Comparison of ENCODE assay signal across 8 cellular contexts in the genomic region with DNA sequence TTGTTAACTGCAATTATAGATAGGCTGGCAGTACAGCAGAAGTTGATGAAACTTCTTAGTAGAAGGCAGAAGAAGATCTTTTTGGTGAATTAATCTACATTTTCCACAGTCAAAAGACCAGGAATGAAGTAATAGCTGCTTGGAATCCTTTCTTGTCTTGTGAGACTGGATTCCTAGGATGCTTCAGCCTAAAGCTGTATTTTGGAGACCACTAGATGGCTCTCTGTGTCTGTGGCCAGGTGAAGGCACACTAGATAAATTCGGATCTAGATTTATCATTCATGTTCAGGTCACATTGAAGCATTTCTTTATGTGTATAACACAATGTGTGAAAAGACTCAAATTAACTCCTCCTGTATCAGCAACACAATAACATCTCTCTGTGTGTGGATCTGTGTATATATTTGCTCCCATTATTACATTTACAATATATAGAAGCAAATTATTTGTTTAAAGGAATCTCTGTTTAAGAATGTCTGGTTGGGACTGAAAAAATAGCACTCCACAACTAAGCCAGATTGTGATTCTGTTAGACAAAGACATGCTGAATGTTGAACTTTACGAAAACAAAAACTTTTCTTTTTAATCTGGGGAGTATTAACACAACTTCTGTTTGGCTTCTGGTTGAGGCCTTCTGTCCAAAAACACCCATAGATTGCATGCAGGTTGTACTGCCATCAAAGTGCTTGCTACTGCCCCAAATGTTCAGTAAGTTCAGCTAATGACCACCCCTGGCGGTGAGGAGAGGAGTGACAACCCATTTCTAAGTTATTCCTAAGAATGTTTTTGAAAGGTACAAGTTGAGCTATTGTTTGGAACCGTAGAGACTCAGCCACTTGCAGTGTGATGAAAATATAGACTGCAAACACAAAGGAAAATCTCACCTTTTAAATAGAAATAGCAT. TPM values are rescaled to one million over a fixed set of nuclear protein-coding genes. Genes with fewer than 3 reads are reported as not detected.
DNase-seq lines count a peak whose midpoint lies in the region; ATAC-seq and TF ChIP-seq lines count a peak whose summit lies in the region.

No MANE protein-coding gene starts in this region.

- peak; percentile 82 for TF ChIP-seq CTCF in RWPE1 (conservative IDR thresholded peaks at IDR 0.05; ENCODE audit: low read depth)

- no peaks in the 10 kb centered on the region for H3K9me3 Mint-ChIP-seq in activated CD4-positive, alpha-beta T cell treated with anti-CD3 and anti-CD28 coated beads, Interleukin-2, amount 10 ng/mL, durations not matched to agents 24 days and 14 days
- no peaks in the 10 kb centered on the region for H3K9me3 Mint-ChIP-seq in activated naive CD4-positive, alpha-beta T cell treated with anti-CD3 and anti-CD28 coated beads, Interleukin-2, amount 10 ng/mL, durations not matched to agents 7 days and 5 days

- no peaks in the 10 kb centered on the region for H3K4me1 Mint-ChIP-seq in activated CD4-positive, alpha-beta T cell treated with anti-CD3 and anti-CD28 coated beads, Interleukin-2, amount 10 ng/mL, durations not matched to agents 24 days and 14 days
- H3K4me1 Mint-ChIP-seq in activated naive CD4-positive, alpha-beta T cell treated with anti-CD3 and anti-CD28 coated beads, Interleukin-2, amount 10 ng/mL, durations not matched to agents 7 days and 5 days = no peaks in the 10 kb centered on the region

- POLR2A ChIA-PET in RWPE1 (lab: Yijun Ruan, JAX; ENCODE audit: low non-redundant PET) = no interaction called here

- H3K27me3 Mint-ChIP-seq in activated CD4-positive, alpha-beta T cell treated with anti-CD3 and anti-CD28 coated beads, Interleukin-2, amount 10 ng/mL, durations not matched to agents 24 days and 14 days = peaks cover 6% of the 10 kb centered on the region
- H3K27me3 Mint-ChIP-seq in activated naive CD4-positive, alpha-beta T cell treated with anti-CD3 and anti-CD28 coated beads, Interleukin-2, amount 10 ng/mL, durations not matched to agents 7 days and 5 days = no peaks in the 10 kb centered on the region

- H3K4me3 Mint-ChIP-seq in activated CD4-positive, alpha-beta T cell treated with anti-CD3 and anti-CD28 coated beads, Interleukin-2, amount 10 ng/mL, durations not matched to agents 24 days and 14 days = no peak overlapping the region
- H3K4me3 Mint-ChIP-seq in activated naive CD4-positive, alpha-beta T cell treated with anti-CD3 and anti-CD28 coated beads, Interleukin-2, amount 10 ng/mL, durations not matched to agents 7 days and 5 days = no peak overlapping the region

- CTCF ChIA-PET in RWPE1 (lab: Yijun Ruan, JAX) = interaction anchor here (0.5 to 1.6 kb wide), 16 partner anchors 8 to 1434 kb away, joined by 3 to 5 read pairs (median 3); no protein-coding TSS in a partner anchor
- CTCF ChIA-PET in activated naive CD4-positive, alpha-beta T cell treated with anti-CD3 and anti-CD28 coated beads, Interleukin-2, amount 10 ng/mL, durations not matched to agents 7 days and 5 days (lab: Charles Lee) = interaction anchor here (1.0 to 1.8 kb wide), 6 partner anchors 9 to 129 kb away, joined by 3 to 7 read pairs (median 4); no protein-coding TSS in a partner anchor

- intact Hi-C loops in activated CD4-positive, alpha-beta T cell treated with anti-CD3 and anti-CD28 coated beads, Interleukin-2, amount 10 ng/mL, durations not matched to agents 24 days and 14 days (cut with micrococcal nuclease) = loop anchor here (5.0 kb wide), 1 partner anchor 126 kb away; no protein-coding TSS in a partner anchor

- ATAC-seq in GM21367 (IDR thresholded peaks at IDR 0.05; ENCODE audit: unreplicated experiment) = peak; percentile 94
- peak; percentile 89 for ATAC-seq in HG03469 (IDR thresholded peaks at IDR 0.05; ENCODE audit: unreplicated experiment)

- H3K27ac Mint-ChIP-seq in activated CD4-positive, alpha-beta T cell treated with anti-CD3 and anti-CD28 coated beads, Interleukin-2, amount 10 ng/mL, durations not matched to agents 24 days and 14 days = no peak overlapping the region
- no peak overlapping the region for H3K27ac Mint-ChIP-seq in activated naive CD4-positive, alpha-beta T cell treated with anti-CD3 and anti-CD28 coated beads, Interleukin-2, amount 10 ng/mL, durations not matched to agents 7 days and 5 days

- H3K36me3 Mint-ChIP-seq in activated CD4-positive, alpha-beta T cell treated with anti-CD3 and anti-CD28 coated beads, Interleukin-2, amount 10 ng/mL, durations not matched to agents 24 days and 14 days (ENCODE audit: low read depth) = no peaks in the 10 kb centered on the region
- H3K36me3 Mint-ChIP-seq in activated naive CD4-positive, alpha-beta T cell treated with anti-CD3 and anti-CD28 coated beads, Interleukin-2, amount 10 ng/mL, durations not matched to agents 7 days and 5 days = no peaks in the 10 kb centered on the region

- no peak overlapping the region for H3K27ac ChIP-seq in RWPE1

- peak; percentile 59 for DNase-seq in activated CD4-positive, alpha-beta T cell treated with anti-CD3 and anti-CD28 coated beads, Interleukin-2, amount 10 ng/mL, durations not matched to agents 24 days and 14 days
- DNase-seq in activated CD4-positive, alpha-beta T cell treated with anti-CD3 and anti-CD28 coated beads, Interleukin-2, amount 50 U/mL, for 1 hour = no peak
- DNase-seq in RWPE1 (ENCODE audit: low spot score) (peak; percentile 34), foreskin melanocyte (peak; percentile 11), NCI-H187 treated with DMSO at 0.1 percent for 48 hours (lab: John Stamatoyannopoulos, UW) (no peak)
- no peak for DNase-seq in activated naive CD4-positive, alpha-beta T cell treated with anti-CD3 and anti-CD28 coated beads, Interleukin-2, amount 10 ng/mL, durations not matched to agents 7 days and 5 days

RNA-seq across cellular contexts. Expression of a gene that starts 10.6 kb away (rescaled TPM):
- total RNA-seq in activated CD4-positive, alpha-beta T cell treated with anti-CD3 and anti-CD28 coated beads, Interleukin-2, amount 10 ng/mL, durations not matched to agents 24 days and 14 days = not detected in 2 replicates

Comparison
In these comparisons a context has a peak if more than half of its experiments do, and no peak if none do; other contexts are left out.
1. DNase-seq: peak in activated CD4-positive, alpha-beta T cell treated with anti-CD3 and anti-CD28 coated beads, Interleukin-2, amount 10 ng/mL, durations not matched to agents 24 days and 14 days (single experiment), RWPE1 (single experiment) and foreskin melanocyte (single experiment); none in activated CD4-positive, alpha-beta T cell treated with anti-CD3 and anti-CD28 coated beads, Interleukin-2, amount 50 U/mL, for 1 hour (single experiment), NCI-H187 treated with DMSO at 0.1 percent for 48 hours (single experiment) and activated naive CD4-positive, alpha-beta T cell treated with anti-CD3 and anti-CD28 coated beads, Interleukin-2, amount 10 ng/mL, durations not matched to agents 7 days and 5 days (single experiment).